Comparison of ENCODE assay signal across 19 cellular contexts in genomic region chr11:65292866-65293265, GRCh38. TPM values are rescaled to one million over a fixed set of nuclear protein-coding genes. Genes with fewer than 3 reads are reported as not detected.
A peak's percentile ranks its signal among the peaks of the same experiment; 100 is the strongest.
DNase-seq lines count a peak whose midpoint lies in the region; ATAC-seq, FAIRE-seq and TF ChIP-seq lines count a peak whose summit lies in the region.
"Had no signal": no experiment of that assay in that cellular context is flagged by ENCODE, and none has a peak within 500 bp of the region (broad histone marks: within the 10 kb centered on the region; RNA-seq: fewer than 3 reads in every experiment).

No MANE protein-coding gene starts in this region.

- peaks cover 50% of the 10 kb centered on the region for H3K36me3 Mint-ChIP-seq in T-helper 2 cell treated with Interferon-gamma antibody and Interleukin-4, amounts not matched to agents 5 μg/mL and 100 μg/mL, for 36 hours (ENCODE audit: low read depth)
- H3K36me3 Mint-ChIP-seq in nephron progenitor cell (ENCODE audit: low read depth) = peaks cover 61% of the 10 kb centered on the region

- H2AK5ac ChIP-seq in mesenchymal stem cell (ENCODE audit: low read length, severe bottlenecking) = peak overlapping the region; percentile 89

- H3K79me2 ChIP-seq in GM12878 (ENCODE audit: control insufficient read depth, insufficient read depth, low read length) = no peaks in the 10 kb centered on the region

- H3K27ac ChIP-seq in GM12878 (ENCODE audit: control insufficient read depth, insufficient read depth) = peak overlapping the region; percentile 87; the same call in 1 of the 2 replicates
- H3K27ac ChIP-seq in mesenchymal stem cell (ENCODE audit: low read length, poor library complexity, severe bottlenecking) = peak overlapping the region; percentile 97
- peak overlapping the region; percentile 79 to 96 (median 87) for H3K27ac ChIP-seq in tibial nerve

- peak overlapping the region; percentile 14 for H4K8ac ChIP-seq in mesenchymal stem cell (ENCODE audit: low read length)

- no peak overlapping the region for H2BK120ac ChIP-seq in mesenchymal stem cell (ENCODE audit: low read depth, low read length)

- H3K27me3 ChIP-seq in GM12878 (replicated peaks in 1 of 2; ENCODE audit: control insufficient read depth in 2 of 2, insufficient read depth in 2 of 2, low read length in 1 of 2) (no peaks in the 10 kb centered on the region), mesenchymal stem cell (ENCODE audit: control insufficient read depth in 1 of 2, insufficient read depth in 1 of 2, low read length in 2 of 2) (no peaks in the 10 kb centered on the region), tibial nerve (no peaks in the 10 kb centered on the region)
- H3K27me3 ChIP-seq: body of pancreas had no signal

- peak overlapping the region; percentile 47 to 81 for H3K4ac ChIP-seq in mesenchymal stem cell (ENCODE audit: low read depth in 1 of 2, low read length in 2 of 2)

- peaks cover 16% of the 10 kb centered on the region for H3K4me1 ChIP-seq in GM12878 (ENCODE audit: control insufficient read depth, insufficient read depth, low read length)
- H3K4me1 ChIP-seq in mesenchymal stem cell (ENCODE audit: control insufficient read depth, insufficient read depth, low read depth, low read length) = peaks cover 16% of the 10 kb centered on the region
- H3K4me1 ChIP-seq in tibial nerve = peaks cover 5 to 62% (median 38%) of the 10 kb centered on the region in 4 donors

- peaks cover 3% of the 10 kb centered on the region for H3K79me1 ChIP-seq in mesenchymal stem cell (replicated peaks; ENCODE audit: low read length, poor library complexity, severe bottlenecking)

- H3K4me2 ChIP-seq in GM12878 (ENCODE audit: control insufficient read depth, insufficient read depth) (no peak overlapping the region), mesenchymal stem cell (ENCODE audit: low read length, poor library complexity, severe bottlenecking) (no peak overlapping the region)
- H3K4me2 ChIP-seq: SK-N-SH had no signal

- 83% methylated on average over 6 of the region's 6 CpGs for WGBS in GM12878 (ENCODE audit: insufficient coverage, insufficient replicate concordance, low lambda C conversion rate, missing lambda C conversion rate)
- 95% methylated on average over 6 of the region's 6 CpGs for WGBS in mesenchymal stem cell
- WGBS in tibial nerve, 2 donors = 58 to 61% methylated on average over 6 of the region's 6 CpGs

- H3K27me3 Mint-ChIP-seq in T-helper 2 cell treated with Interferon-gamma antibody and Interleukin-4, amounts not matched to agents 5 μg/mL and 100 μg/mL, for 36 hours (ENCODE audit: low read depth) = no peaks in the 10 kb centered on the region
- peaks cover 2% of the 10 kb centered on the region for H3K27me3 Mint-ChIP-seq in nephron progenitor cell (ENCODE audit: low read depth, poor library complexity)

- H2BK5ac ChIP-seq in mesenchymal stem cell (ENCODE audit: low read depth, low read length, poor library complexity, severe bottlenecking) = no peak overlapping the region

- H3K18ac ChIP-seq in mesenchymal stem cell (ENCODE audit: low read depth in 1 of 2, low read length in 2 of 2) = peak overlapping the region; percentile 79 to 88

- peak overlapping the region; percentile 26 for H3K27ac Mint-ChIP-seq in T-helper 2 cell treated with Interferon-gamma antibody and Interleukin-4, amounts not matched to agents 5 μg/mL and 100 μg/mL, for 36 hours
- H3K27ac Mint-ChIP-seq in nephron progenitor cell = no peak overlapping the region

- H3K9ac ChIP-seq in GM12878 (ENCODE audit: control insufficient read depth, insufficient read depth, low read length) (no peak overlapping the region), mesenchymal stem cell (ENCODE audit: low read length) (peak overlapping the region; percentile 83)
- H3K9ac ChIP-seq: SK-N-SH had no signal

- no peak overlapping the region for H3K4me3 Mint-ChIP-seq in T-helper 2 cell treated with Interferon-gamma antibody and Interleukin-4, amounts not matched to agents 5 μg/mL and 100 μg/mL, for 36 hours
- no peak overlapping the region for H3K4me3 Mint-ChIP-seq in nephron progenitor cell

- RAD21 ChIA-PET in GM12878 (lab: Charles Lee; ENCODE audit: unreplicated experiment) = interaction anchor here (1.2 kb wide), 1 partner anchor 13 kb away, joined by 3 read pairs; no protein-coding TSS in a partner anchor

- POLR2A ChIA-PET in GM12878 (lab: Charles Lee) = interaction anchor here (1.2 to 1.4 kb wide), 2 partner anchors 12 to 96 kb away, joined by 3 read pairs; no protein-coding TSS in a partner anchor

- peak overlapping the region; percentile 33 for H2BK15ac ChIP-seq in mesenchymal stem cell (ENCODE audit: low read depth, poor library complexity, severe bottlenecking)

- TF ChIP-seq EP300 in GM12878 (IDR thresholded peaks at IDR 0.05; ENCODE audit: borderline replicate concordance in 1 of 2, control insufficient read depth in 1 of 2, low read depth in 2 of 2, low read length in 2 of 2) (no peak), tibial nerve (IDR thresholded peaks at IDR 0.05) (no peak)

- no peaks in the 10 kb centered on the region for H3K9me3 ChIP-seq in GM12878 (replicated peaks; ENCODE audit: control insufficient read depth, insufficient read depth, low read length)
- H3K9me3 ChIP-seq in mesenchymal stem cell (ENCODE audit: control insufficient read depth, low read length) = no peaks in the 10 kb centered on the region
- no peaks in the 10 kb centered on the region for H3K9me3 ChIP-seq in tibial nerve
- H3K9me3 ChIP-seq: body of pancreas, mucosa of descending colon, SK-N-SH had no signal

- CTCF ChIA-PET in GM12878 (lab: Yijun Ruan, JAX) = interaction anchor here (2.0 to 7.3 kb wide), 2 partner anchors 17 to 22 kb away, joined by 8 to 67 read pairs; partner anchors contain the start of gene CDC42EP2

- H3K4me1 Mint-ChIP-seq in T-helper 2 cell treated with Interferon-gamma antibody and Interleukin-4, amounts not matched to agents 5 μg/mL and 100 μg/mL, for 36 hours (ENCODE audit: low read depth) = no peaks in the 10 kb centered on the region
- no peaks in the 10 kb centered on the region for H3K4me1 Mint-ChIP-seq in nephron progenitor cell

- SMC1A ChIA-PET in GM12878 (lab: Charles Lee; ENCODE audit: uncharacterized antibody, unreplicated experiment) = interaction anchor here (1.4 kb wide), 1 partner anchor 17 kb away, joined by 5 read pairs; no protein-coding TSS in a partner anchor

- H2BK12ac ChIP-seq in mesenchymal stem cell (ENCODE audit: low read length in 2 of 2) = peak overlapping the region in 1 of 2 experiments; percentile 95

- DNase-seq in T-helper 2 cell treated with Interferon-gamma antibody and Interleukin-4, amounts not matched to agents 5 μg/mL and 100 μg/mL, for 36 hours (ENCODE audit: low spot score) = no peak
- DNase-seq in T-helper 2 cell (no peak), GM12878 (ENCODE audit: low read depth, low spot score) (no peak), mesenchymal stem cell (peak; percentile 42), tibial nerve (ENCODE audit: low spot score in 2 of 2) (no peak), nephron progenitor cell (no peak)
- DNase-seq in activated T-cell treated with anti-CD3 and anti-CD28 coated beads, Interleukin-2, amount 50 U/mL, for 48 hours = no peak
- DNase-seq: ACHN; activated CD4-positive, CD25-positive, alpha-beta regulatory T cell treated with anti-CD3 and anti-CD28 coated beads, Interleukin-2, amount 50 U/mL, for 72 hours; DMS53; NCI-H1092; NCI-H526; SK-N-SH; small intestine had no signal

- H3K9me3 Mint-ChIP-seq in T-helper 2 cell treated with Interferon-gamma antibody and Interleukin-4, amounts not matched to agents 5 μg/mL and 100 μg/mL, for 36 hours = no peaks in the 10 kb centered on the region
- H3K9me3 Mint-ChIP-seq in nephron progenitor cell = no peaks in the 10 kb centered on the region

- TF ChIP-seq CTCF in GM12878 (IDR thresholded peaks at IDR 0.05 in 2 of 3, conservative IDR thresholded peaks at IDR 0.05 in 1 of 3; ENCODE audit: control insufficient read depth in 2 of 3, extremely low read depth in 1 of 3, insufficient read depth in 1 of 3, low read depth in 3 of 3, low read length in 3 of 3) (no peak), tibial nerve (IDR thresholded peaks at IDR 0.05) (no peak), nephron progenitor cell (IDR thresholded peaks at IDR 0.05) (no peak)

- no peak overlapping the region for H2AFZ ChIP-seq in GM12878 (ENCODE audit: control insufficient read depth, low read depth, low read length)
- no peak overlapping the region for H2AFZ ChIP-seq in mesenchymal stem cell (ENCODE audit: low read depth, low read length)

- H3K36me3 ChIP-seq in GM12878 (ENCODE audit: control insufficient read depth in 2 of 2, insufficient read depth in 2 of 2, low read length in 1 of 2) (peaks cover 30 to 38% of the 10 kb centered on the region in 2 experiments), mesenchymal stem cell (ENCODE audit: control insufficient read depth in 1 of 2, insufficient read depth in 2 of 2, low read depth in 1 of 2, low read length in 2 of 2) (peaks cover 28 to 29% of the 10 kb centered on the region in 2 experiments), tibial nerve (peaks cover 0 to 39% (median 7%) of the 10 kb centered on the region in 3 donors)

- TF ChIP-seq POLR2A in GM12878 (IDR thresholded peaks at IDR 0.05; ENCODE audit: low read depth, low read length) = no peak
- no peak for TF ChIP-seq POLR2A in tibial nerve (IDR thresholded peaks at IDR 0.05)

- H3K23ac ChIP-seq in mesenchymal stem cell (ENCODE audit: low read length in 2 of 2) = no peak overlapping the region

- in situ Hi-C loops in GM12878 (cut with MboI) = no loop called here

- no peak for ATAC-seq in GM12878
- ATAC-seq in GM18907 (IDR thresholded peaks at IDR 0.05; ENCODE audit: unreplicated experiment) = no peak
- ATAC-seq: body of pancreas had no signal

- no peak for TF ChIP-seq RAD21 in GM12878 (IDR thresholded peaks at IDR 0.05; ENCODE audit: insufficient read depth, low read depth, low read length)

- H3K4me3 ChIP-seq in GM12878 (no peak overlapping the region), mesenchymal stem cell (ENCODE audit: insufficient read depth in 1 of 2, low read depth in 1 of 2, low read length in 2 of 2) (no peak overlapping the region), tibial nerve (no peak overlapping the region)
- H3K4me3 ChIP-seq: body of pancreas, mucosa of descending colon had no signal

- intact Hi-C loops in GM12878 (cut with micrococcal nuclease; ENCODE audit: unreplicated experiment) = no loop called here

- no TSS peak for BruUV-seq in GM12878 (replicated peaks; lab: Mats Ljungman, UMichigan)

- H3K14ac ChIP-seq in mesenchymal stem cell (ENCODE audit: low read length in 2 of 2) = no peak overlapping the region

- H4K91ac ChIP-seq in mesenchymal stem cell (ENCODE audit: low read length) = peak overlapping the region; percentile 52

- FAIRE-seq in GM12878 (lab: Jason Lieb, UNC) = no peak
- FAIRE-seq: H1, small intestine, urothelium cell line had no signal

- H4K20me1 ChIP-seq in GM12878 (ENCODE audit: control insufficient read depth, insufficient read depth) = no peaks in the 10 kb centered on the region

RNA-seq across cellular contexts. Expression of gene CDC42EP2, which starts 21.8 kb away (rescaled TPM):
- 3.5 and 4.6 TPM in 2 replicates for total RNA-seq in GM12878 (2013; cell fraction: nucleolus; rRNA removed)
- total RNA-seq in GM12878 (2014; rRNA removed) = 0.44 TPM in 1 of 2 replicates, not detected in the other
- total RNA-seq in GM12878 (2014; rRNA removed; fragmentation: Illumina TruSeq; extraction: Trizol) = 0.23 TPM in 1 of 2 replicates, not detected in the other
- total RNA-seq in GM12878 (2021) = 0.66 and 1.2 TPM in 2 replicates
- 0.13 TPM for polyA plus RNA-seq in GM12878 (2011; ENCODE audit: low read depth)
- 0.03 TPM in 1 of 2 replicates, not detected in the other for polyA plus RNA-seq in GM12878 (2011; rRNA removed)
- polyA plus RNA-seq in GM12878 (2011; cell fraction: cytosol; rRNA removed) = 0.08 TPM in 1 of 2 replicates, not detected in the other
- 0.41 and 0.58 TPM in 2 replicates for polyA plus RNA-seq in GM12878 (2011; cell fraction: nucleus; rRNA removed)
- polyA plus RNA-seq in GM12878 (2012) = 0.88 and 1.3 TPM in 2 replicates
- 0.06 TPM in 1 of 2 replicates, not detected in the other for polyA plus RNA-seq in GM12878 (2014; fragmentation: Illumina TruSeq; extraction: Trizol)
- polyA plus RNA-seq in GM12878 (2014; fragmentation: Nextera tagmentation; extraction: Ambion mirVana) = under 1 TPM in 1 of 2 experiments, not detected in 1; 0.07 TPM
- 0.12 and 0.41 TPM in 2 replicates for polyA plus RNA-seq in GM12878 (2014; rRNA removed)
- polyA plus RNA-seq in GM12878 (2016; fragmentation: Nextera tagmentation; extraction: Ambion mirVana) = under 1 TPM; 0.09 to 0.13 TPM
- 0.46 TPM in 1 of 2 replicates, not detected in the other for polyA minus RNA-seq in GM12878 (2011; rRNA and poly(A)+ RNA removed)
- polyA minus RNA-seq in GM12878 (2011; cell fraction: cytosol; rRNA and poly(A)+ RNA removed) = 0.53 TPM in 1 of 2 replicates, not detected in the other
- 0.12 TPM in 1 of 2 replicates, not detected in the other for polyA minus RNA-seq in GM12878 (2011; cell fraction: nucleus; rRNA and poly(A)+ RNA removed)
- 22.3 TPM for polyA plus RNA-seq in mesenchymal stem cell (2013, experiment 1 of 2)
- 21.3 TPM for polyA plus RNA-seq in mesenchymal stem cell (2013, experiment 2 of 2)
- total RNA-seq in tibial nerve = 10 to 100 TPM; 10.4 to 39.6 (median 24.9) TPM

RNA-seq across cellular contexts. Expression of gene POLA2, which starts 31.1 kb away (rescaled TPM):
- 81.0 and 93.1 TPM in 2 replicates for total RNA-seq in GM12878 (2013; cell fraction: nucleolus; rRNA removed)
- total RNA-seq in GM12878 (2014; rRNA removed) (53.8 and 56.5 TPM in 2 replicates), GM12878 (2014; rRNA removed; fragmentation: Illumina TruSeq; extraction: Trizol) (53.4 and 55.5 TPM in 2 replicates), GM12878 (2021) (46.2 and 49.5 TPM in 2 replicates), tibial nerve (10 to 100 TPM in 2 of 4 donors, 1 to 10 TPM in 2; 3.5 to 13.5 (median 10.0) TPM)
- polyA plus RNA-seq in GM12878 (2011; ENCODE audit: low read depth) = 11.7 TPM
- polyA plus RNA-seq in GM12878 (2011; rRNA removed) (75.3 and 93.0 TPM in 2 replicates), GM12878 (2014; fragmentation: Illumina TruSeq; extraction: Trizol) (121 and 146 TPM in 2 replicates), GM12878 (2014; fragmentation: Nextera tagmentation; extraction: Ambion mirVana) (1 to 10 TPM; 4.2 to 8.7 TPM), GM12878 (2014; rRNA removed) (55.8 and 56.3 TPM in 2 replicates), GM12878 (2016; fragmentation: Nextera tagmentation; extraction: Ambion mirVana) (100 to 1,000 TPM; 112 to 115 TPM)
- polyA plus RNA-seq in GM12878 (2011; cell fraction: cytosol; rRNA removed) = 76.4 and 81.2 TPM in 2 replicates
- polyA plus RNA-seq in GM12878 (2011; cell fraction: nucleus; rRNA removed) = 87.8 and 107 TPM in 2 replicates
- 22.4 and 27.2 TPM in 2 replicates for polyA plus RNA-seq in GM12878 (2012)
- 89.5 and 104 TPM in 2 replicates for polyA minus RNA-seq in GM12878 (2011; rRNA and poly(A)+ RNA removed)
- polyA minus RNA-seq in GM12878 (2011; cell fraction: cytosol; rRNA and poly(A)+ RNA removed) = 20.0 and 23.6 TPM in 2 replicates
- polyA minus RNA-seq in GM12878 (2011; cell fraction: nucleus; rRNA and poly(A)+ RNA removed) = 37.4 and 51.2 TPM in 2 replicates
- 2.6 TPM for polyA plus RNA-seq in mesenchymal stem cell (2013, experiment 1 of 2)
- 3.4 TPM for polyA plus RNA-seq in mesenchymal stem cell (2013, experiment 2 of 2)

RNA-seq across cellular contexts. Expression of gene DPF2, which starts 40.8 kb away (rescaled TPM):
- 54.0 and 61.9 TPM in 2 replicates for total RNA-seq in GM12878 (2013; cell fraction: nucleolus; rRNA removed)
- 34.0 and 36.2 TPM in 2 replicates for total RNA-seq in GM12878 (2014; rRNA removed)
- total RNA-seq in GM12878 (2014; rRNA removed; fragmentation: Illumina TruSeq; extraction: Trizol) = 27.5 and 27.9 TPM in 2 replicates
- 49.2 and 57.3 TPM in 2 replicates for total RNA-seq in GM12878 (2021)
- 20.0 TPM for polyA plus RNA-seq in GM12878 (2011; ENCODE audit: low read depth)
- polyA plus RNA-seq in GM12878 (2011; rRNA removed) = 24.3 and 29.4 TPM in 2 replicates
- 40.3 and 53.9 TPM in 2 replicates for polyA plus RNA-seq in GM12878 (2011; cell fraction: cytosol; rRNA removed)
- 79.8 and 81.5 TPM in 2 replicates for polyA plus RNA-seq in GM12878 (2011; cell fraction: nucleus; rRNA removed)
- 37.2 and 38.7 TPM in 2 replicates for polyA plus RNA-seq in GM12878 (2012)
- 44.0 and 54.1 TPM in 2 replicates for polyA plus RNA-seq in GM12878 (2014; fragmentation: Illumina TruSeq; extraction: Trizol)
- 10 to 100 TPM; 14.7 to 15.0 TPM for polyA plus RNA-seq in GM12878 (2014; fragmentation: Nextera tagmentation; extraction: Ambion mirVana)
- 32.0 and 33.1 TPM in 2 replicates for polyA plus RNA-seq in GM12878 (2014; rRNA removed)
- 10 to 100 TPM; 56.8 to 60.0 TPM for polyA plus RNA-seq in GM12878 (2016; fragmentation: Nextera tagmentation; extraction: Ambion mirVana)
- 28.1 and 45.1 TPM in 2 replicates for polyA minus RNA-seq in GM12878 (2011; rRNA and poly(A)+ RNA removed)
- polyA minus RNA-seq in GM12878 (2011; cell fraction: cytosol; rRNA and poly(A)+ RNA removed) = 15.8 and 23.3 TPM in 2 replicates
- 19.9 and 34.4 TPM in 2 replicates for polyA minus RNA-seq in GM12878 (2011; cell fraction: nucleus; rRNA and poly(A)+ RNA removed)
- 52.4 TPM for polyA plus RNA-seq in mesenchymal stem cell (2013, experiment 1 of 2)
- polyA plus RNA-seq in mesenchymal stem cell (2013, experiment 2 of 2) = 46.0 TPM
- 10 to 100 TPM; 44.7 to 47.6 (median 46.2) TPM for total RNA-seq in tibial nerve
